1 cellular context compared by ENCODE assay signal in the genomic region with DNA sequence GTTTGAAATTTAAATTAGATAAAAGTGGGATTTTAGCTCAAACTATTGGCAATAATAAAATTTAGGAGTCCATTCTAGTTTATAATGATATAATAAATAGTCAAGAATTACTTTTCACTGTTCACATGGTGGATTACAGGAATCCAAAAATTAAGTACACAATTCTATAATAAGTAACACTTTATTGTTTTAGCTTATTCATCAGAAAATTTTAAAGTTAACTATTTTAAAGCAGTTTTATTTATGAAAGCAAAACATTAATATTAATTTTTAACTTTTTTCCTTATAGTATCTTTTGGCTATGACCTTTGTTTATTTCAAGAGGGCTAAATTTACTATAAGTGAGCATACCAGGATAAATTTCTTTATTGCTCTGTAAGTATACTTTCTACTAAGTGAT.
TF ChIP-seq lines count a peak whose summit lies in the region.

No MANE protein-coding gene starts in this region.

TF ChIP-seq in K562, 482 proteins besides CTCF, POLR2A, EP300 and RAD21:
- TF ChIP-seq C11orf30 (IDR thresholded peaks at IDR 0.05; ENCODE audit: low read depth): peak; percentile 61
- no peak for TF ChIP-seq BRD9 (IDR thresholded peaks at IDR 0.05; ENCODE audit: low read depth, partially characterized antibody)
- TF ChIP-seq ZNF316 (IDR thresholded peaks at IDR 0.05): peak; percentile 85
